ENCODE assay signal across 27 cellular contexts in the genomic region with DNA sequence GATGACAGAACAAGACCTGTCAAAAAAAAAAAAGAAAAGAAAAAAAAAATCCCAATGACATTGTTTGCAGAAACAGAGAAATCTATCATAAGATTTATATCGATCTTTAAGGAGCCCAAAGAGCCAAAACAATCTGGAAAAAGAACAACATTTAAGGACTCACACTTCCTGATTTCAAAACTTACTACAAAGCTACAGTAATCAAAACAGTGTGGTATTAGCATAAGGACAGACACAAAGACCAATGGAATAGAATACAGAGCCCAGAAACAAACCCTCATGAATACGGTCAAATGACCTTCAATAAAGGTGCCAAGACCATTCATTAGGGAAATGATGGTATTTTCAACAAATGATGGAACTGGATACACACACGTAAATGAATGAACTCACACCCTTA.
"Had no signal": no experiment of that assay in that cellular context is flagged by ENCODE, and none has a peak within 500 bp of the region (broad histone marks: within the 10 kb centered on the region; RNA-seq: fewer than 3 reads in every experiment).

No MANE protein-coding gene starts in this region.

- H3K4me3 Mint-ChIP-seq: mesothelial cell of epicardium; naive B cell; naive thymus-derived CD8-positive, alpha-beta T cell had no signal

- H3K36me3 Mint-ChIP-seq: mesothelial cell of epicardium had no signal

- FAIRE-seq: islet of Langerhans, keratinocyte had no signal

- H3K27ac ChIP-seq: coronary artery, dorsolateral prefrontal cortex, epithelial cell of prostate, esophagus squamous epithelium, gastrocnemius medialis, heart right ventricle, left lung, lower lobe of right lung had no signal

- H3K27me3 ChIP-seq: dorsolateral prefrontal cortex, esophagus squamous epithelium, gastrocnemius medialis, heart right ventricle, left lung had no signal

- H3K4me1 ChIP-seq: esophagus squamous epithelium, left lung had no signal

- H3K27ac Mint-ChIP-seq: mesothelial cell of epicardium; naive thymus-derived CD8-positive, alpha-beta T cell had no signal

- H3K4me1 Mint-ChIP-seq: naive B cell had no signal

- H3K36me3 ChIP-seq: esophagus squamous epithelium, gastrocnemius medialis, heart right ventricle, left lung, lower lobe of right lung had no signal

- H3K27me3 Mint-ChIP-seq: naive B cell; naive thymus-derived CD8-positive, alpha-beta T cell had no signal

- H3K9me3 ChIP-seq: gastrocnemius medialis, lower lobe of right lung had no signal

- DNase-seq: dermis blood vessel endothelial cell; dorsolateral prefrontal cortex; effector CD4-positive, alpha-beta T cell; effector memory CD4-positive, alpha-beta T cell; erythroblast; esophagus squamous epithelium; foreskin fibroblast; foreskin melanocyte; gastrocnemius medialis; glutamatergic neuron; head of caudate nucleus; heart right ventricle; hippocampal formation; left cardiac atrium; left lung; left ventricle myocardium superior; lower lobe of right lung; mesenchymal stem cell; mucosa of descending colon; naive B cell; naive thymus-derived CD8-positive, alpha-beta T cell had no signal

- H3K4me3 ChIP-seq: coronary artery, dorsolateral prefrontal cortex, esophagus squamous epithelium, gastrocnemius medialis, heart right ventricle, left lung, lower lobe of right lung, mucosa of descending colon had no signal

- ATAC-seq: esophagus mucosa; gastrocnemius medialis; heart right ventricle; left cardiac atrium; left lung; left ventricle myocardium superior; lower lobe of right lung; mucosa of descending colon; naive thymus-derived CD8-positive, alpha-beta T cell had no signal
